In genomic region chr5:108148715-108149139, GRCh38 we compare ENCODE assay signal across 8 cellular contexts.
A peak's percentile ranks its signal among the peaks of the same experiment; 100 is the strongest.
DNase-seq lines count a peak whose midpoint lies in the region; ATAC-seq and TF ChIP-seq lines count a peak whose summit lies in the region.

No MANE protein-coding gene starts in this region.

- peak; percentile 64 for ATAC-seq in activated CD8-positive, alpha-beta T cell treated with anti-CD3 and anti-CD28 coated beads for 36 hours
- ATAC-seq in activated CD8-positive, alpha-beta T cell treated with anti-CD3 and anti-CD28 coated beads, Interleukin-2, amount 10 ng/mL, durations not matched to agents 7 days and 5 days: no peak
- peak; percentile 70 for ATAC-seq in HG02852 (IDR thresholded peaks at IDR 0.05; ENCODE audit: unreplicated experiment)
- ATAC-seq in Panc1: peak; percentile 68; the same call in 1 of the 2 replicates

- H3K9me3 ChIP-seq in Panc1 (ENCODE audit: control insufficient read depth, insufficient read depth, low read depth, low read length): no peaks in the 10 kb centered on the region

- intact Hi-C loops in activated CD8-positive, alpha-beta T cell treated with anti-CD3 and anti-CD28 coated beads for 36 hours (cut with micrococcal nuclease): no loop called here
- intact Hi-C loops in Panc1 (cut with micrococcal nuclease; ENCODE audit: unreplicated experiment): loop anchor here (5.0 kb wide), 1 partner anchor 199 kb away; no protein-coding TSS in a partner anchor

- H3K4me1 ChIP-seq in Panc1 (ENCODE audit: control insufficient read depth, insufficient read depth, low read length): no peaks in the 10 kb centered on the region

- peaks cover 5% of the 10 kb centered on the region for H3K36me3 Mint-ChIP-seq in activated CD8-positive, alpha-beta T cell treated with anti-CD3 and anti-CD28 coated beads for 36 hours (ENCODE audit: low read depth)
- peaks cover 3% of the 10 kb centered on the region for H3K36me3 Mint-ChIP-seq in activated CD8-positive, alpha-beta T cell treated with anti-CD3 and anti-CD28 coated beads, Interleukin-2, amount 10 ng/mL, durations not matched to agents 7 days and 5 days (ENCODE audit: low read depth)
- peaks cover 5% of the 10 kb centered on the region for H3K36me3 Mint-ChIP-seq in glutamatergic neuron (ENCODE audit: unreplicated experiment)

- H3K36me3 ChIP-seq in Panc1 (ENCODE audit: control insufficient read depth, insufficient read depth, low read length): no peaks in the 10 kb centered on the region

- H3K27me3 ChIP-seq in Panc1 (ENCODE audit: control insufficient read depth, insufficient read depth, low read length): no peaks in the 10 kb centered on the region

- in situ Hi-C loops in Panc1 (cut with HindIII; ENCODE audit: low pct_unique_long_range_greater_than_20kb, low sequenced_read_pairs): no loop called here

- POLR2A ChIA-PET in activated CD8-positive, alpha-beta T cell treated with anti-CD3 and anti-CD28 coated beads for 36 hours (lab: Charles Lee): no interaction called here
- POLR2A ChIA-PET in activated CD8-positive, alpha-beta T cell treated with anti-CD3 and anti-CD28 coated beads, Interleukin-2, amount 10 ng/mL, durations not matched to agents 7 days and 5 days (lab: Charles Lee): no interaction called here
- POLR2A ChIA-PET in Panc1 (lab: Charles Lee): no interaction called here

- BruUV-seq in Panc1 (replicated peaks; lab: Mats Ljungman, UMichigan): no TSS peak

- no peaks in the 10 kb centered on the region for H3K9me3 Mint-ChIP-seq in activated CD8-positive, alpha-beta T cell treated with anti-CD3 and anti-CD28 coated beads for 36 hours
- H3K9me3 Mint-ChIP-seq in activated CD8-positive, alpha-beta T cell treated with anti-CD3 and anti-CD28 coated beads, Interleukin-2, amount 10 ng/mL, durations not matched to agents 7 days and 5 days (ENCODE audit: insufficient read depth): no peaks in the 10 kb centered on the region
- H3K9me3 Mint-ChIP-seq in glutamatergic neuron (ENCODE audit: unreplicated experiment): no peaks in the 10 kb centered on the region

- no peak overlapping the region for H3K4me3 Mint-ChIP-seq in activated CD8-positive, alpha-beta T cell treated with anti-CD3 and anti-CD28 coated beads for 36 hours
- H3K4me3 Mint-ChIP-seq in activated CD8-positive, alpha-beta T cell treated with anti-CD3 and anti-CD28 coated beads, Interleukin-2, amount 10 ng/mL, durations not matched to agents 7 days and 5 days: no peak overlapping the region
- H3K4me3 Mint-ChIP-seq in glutamatergic neuron (ENCODE audit: unreplicated experiment): no peak overlapping the region

- H3K4me1 Mint-ChIP-seq in activated CD8-positive, alpha-beta T cell treated with anti-CD3 and anti-CD28 coated beads for 36 hours (ENCODE audit: low read depth): peaks cover 7% of the 10 kb centered on the region
- H3K4me1 Mint-ChIP-seq in activated CD8-positive, alpha-beta T cell treated with anti-CD3 and anti-CD28 coated beads, Interleukin-2, amount 10 ng/mL, durations not matched to agents 7 days and 5 days (ENCODE audit: low read depth): peaks cover 15% of the 10 kb centered on the region
- H3K4me1 Mint-ChIP-seq in glutamatergic neuron (ENCODE audit: low read depth, unreplicated experiment): no peaks in the 10 kb centered on the region

- DNase-seq in activated CD8-positive, alpha-beta T cell treated with anti-CD3 and anti-CD28 coated beads for 36 hours: no peak
- no peak for DNase-seq in activated CD8-positive, alpha-beta T cell treated with anti-CD3 and anti-CD28 coated beads, Interleukin-2, amount 10 ng/mL, durations not matched to agents 7 days and 5 days
- DNase-seq in Panc1 (ENCODE audit: low read depth, low spot score): peak; percentile 18
- no peak for DNase-seq in glutamatergic neuron
- DNase-seq in stimulated activated CD4-positive, alpha-beta T cell treated with anti-CD3 and anti-CD28 coated beads, Interleukin-4, amount 100 ng/mL, for 4 hours: no peak
- DNase-seq in mucosa of gallbladder (ENCODE audit: low spot score): no peak
- no peak for DNase-seq in GOT3 (lab: John Stamatoyannopoulos, UW)

- peak; percentile 52 for TF ChIP-seq CTCF in activated CD8-positive, alpha-beta T cell treated with anti-CD3 and anti-CD28 coated beads for 36 hours (IDR thresholded peaks at IDR 0.05)
- TF ChIP-seq CTCF in Panc1 (IDR thresholded peaks at IDR 0.05) (peak; percentile 63; the same call in 1 of the 2 replicates), glutamatergic neuron (IDR thresholded peaks at IDR 0.05; ENCODE audit: partially characterized antibody, unreplicated experiment) (peak; percentile 70)

- H3K27me3 Mint-ChIP-seq in activated CD8-positive, alpha-beta T cell treated with anti-CD3 and anti-CD28 coated beads for 36 hours: no peaks in the 10 kb centered on the region
- no peaks in the 10 kb centered on the region for H3K27me3 Mint-ChIP-seq in activated CD8-positive, alpha-beta T cell treated with anti-CD3 and anti-CD28 coated beads, Interleukin-2, amount 10 ng/mL, durations not matched to agents 7 days and 5 days (ENCODE audit: low read depth)
- H3K27me3 Mint-ChIP-seq in glutamatergic neuron (ENCODE audit: unreplicated experiment): no peaks in the 10 kb centered on the region

- no peak overlapping the region for H3K27ac Mint-ChIP-seq in activated CD8-positive, alpha-beta T cell treated with anti-CD3 and anti-CD28 coated beads for 36 hours
- H3K27ac Mint-ChIP-seq in activated CD8-positive, alpha-beta T cell treated with anti-CD3 and anti-CD28 coated beads, Interleukin-2, amount 10 ng/mL, durations not matched to agents 7 days and 5 days: no peak overlapping the region
- H3K27ac Mint-ChIP-seq in glutamatergic neuron (ENCODE audit: unreplicated experiment): no peak overlapping the region

- CTCF ChIA-PET in activated CD8-positive, alpha-beta T cell treated with anti-CD3 and anti-CD28 coated beads for 36 hours (lab: Charles Lee): interaction anchor here (1.3 kb wide), 1 partner anchor 197 kb away, joined by 3 read pairs; no protein-coding TSS in a partner anchor
- CTCF ChIA-PET in activated CD8-positive, alpha-beta T cell treated with anti-CD3 and anti-CD28 coated beads, Interleukin-2, amount 10 ng/mL, durations not matched to agents 7 days and 5 days (lab: Charles Lee): interaction anchor here (1.4 kb wide), 1 partner anchor 197 kb away, joined by 4 read pairs; no protein-coding TSS in a partner anchor
- CTCF ChIA-PET in Panc1 (lab: Charles Lee): no interaction called here

- no peak overlapping the region for H3K27ac ChIP-seq in Panc1 (ENCODE audit: low read length)

- no peak overlapping the region for H3K4me3 ChIP-seq in Panc1 (ENCODE audit: low read depth in 2 of 2, low read length in 2 of 2)
